Comparison of ENCODE assay signal across 1 cellular context in genomic region chr19:6766357-6767080, GRCh38.
TF ChIP-seq lines count a peak whose summit lies in the region.

No MANE protein-coding gene starts in this region.

TF ChIP-seq in K562, 482 proteins besides CTCF, POLR2A, EP300 and RAD21 (continued from another document):
- TF ChIP-seq PHF8 (IDR thresholded peaks at IDR 0.05; ENCODE audit: borderline replicate concordance, low read length) (no peak), ETV5 (CRISPR knock-in tag; IDR thresholded peaks at IDR 0.05; ENCODE audit: low read depth) (no peak), FOXK1 (CRISPR knock-in tag; IDR thresholded peaks at IDR 0.05; ENCODE audit: borderline replicate concordance) (no peak), ESRRB (CRISPR knock-in tag; IDR thresholded peaks at IDR 0.05; ENCODE audit: borderline replicate concordance) (no peak), YBX1 (IDR thresholded peaks at IDR 0.05) (no peak), FOXK2 (conservative IDR thresholded peaks at IDR 0.05 in 1 of 2, IDR thresholded peaks at IDR 0.05 in 1 of 2; ENCODE audit: low read depth in 2 of 2) (peak in 1 of 2 experiments; percentile 23; a peak in 2 of 4 replicates), TAF15 (IDR thresholded peaks at IDR 0.05; ENCODE audit: low read depth, low read length) (no peak)
TF ChIP-seq in K562: peak in this region for 25.
